8 cellular contexts compared by ENCODE assay signal in the genomic region with DNA sequence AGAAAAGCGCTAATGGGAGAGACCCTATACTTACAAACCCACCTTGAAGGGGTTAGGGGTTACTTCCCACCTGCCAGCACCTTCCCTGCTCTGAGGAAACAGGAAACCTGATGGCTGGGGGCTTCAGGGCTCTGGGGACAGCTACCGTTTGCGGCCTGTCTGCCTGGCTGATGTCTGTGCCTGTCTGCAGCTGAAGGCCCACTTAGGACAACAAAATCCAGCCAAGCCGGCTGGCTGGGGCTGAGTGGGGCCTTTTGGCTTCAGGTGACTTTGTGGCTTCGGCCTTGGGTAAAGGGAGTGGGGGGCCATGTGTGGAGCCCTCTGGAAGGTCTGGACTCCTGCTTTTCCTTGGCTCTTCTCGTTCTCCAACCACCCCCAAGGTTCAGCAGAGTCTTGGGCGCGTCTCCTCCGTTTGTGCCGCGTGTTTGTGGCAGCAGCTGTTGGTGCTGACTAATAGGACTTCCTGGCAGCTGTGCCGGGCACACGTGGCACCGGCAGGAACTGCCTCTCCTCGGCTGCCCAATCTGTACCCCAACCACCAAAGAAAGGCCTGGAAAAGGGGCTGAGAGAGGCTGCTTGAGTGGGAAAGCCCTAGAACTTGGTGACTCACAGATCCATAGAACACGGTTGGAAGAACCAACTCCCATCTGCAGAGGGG.
DNase-seq lines count a peak whose midpoint lies in the region; ATAC-seq lines count a peak whose summit lies in the region.

No MANE protein-coding gene starts in this region.

- peak; percentile 43 for ATAC-seq in central memory CD8-positive, alpha-beta T cell (replicated peaks; ENCODE audit: extremely low read depth, poor library complexity, severe bottlenecking)
- ATAC-seq in GM21529 (IDR thresholded peaks at IDR 0.05; ENCODE audit: unreplicated experiment) (no peak), GM21367 (IDR thresholded peaks at IDR 0.05; ENCODE audit: unreplicated experiment) (no peak)

- peak; percentile 43 for DNase-seq in NCI-H510A treated with DMSO at 0.1 percent for 48 hours (lab: John Stamatoyannopoulos, UW)
- no peak for DNase-seq in NCI-H510A (lab: John Stamatoyannopoulos, UW)
- peak; percentile 60 for DNase-seq in activated CD4-positive, CD25-positive, alpha-beta regulatory T cell treated with anti-CD3 and anti-CD28 coated beads, Interleukin-2, amount 50 U/mL, for 72 hours
- DNase-seq in central memory CD8-positive, alpha-beta T cell (ENCODE audit: low spot score in 2 of 2), result no peak
- DNase-seq in nucleus accumbens (lab: John Stamatoyannopoulos, UW), result peak in 30 of 56 donors; percentile 7 to 76 (median 30)
- no peak for DNase-seq in SKM-1 treated with dmso at 0.1 percent for 144 hours (lab: John Stamatoyannopoulos, UW; ENCODE audit: unreplicated experiment)

- H3K27ac Mint-ChIP-seq in central memory CD8-positive, alpha-beta T cell (ENCODE audit: low read depth), result no peak overlapping the region

- no peaks in the 10 kb centered on the region for H3K27me3 Mint-ChIP-seq in central memory CD8-positive, alpha-beta T cell

- H3K9me3 Mint-ChIP-seq in central memory CD8-positive, alpha-beta T cell, result no peaks in the 10 kb centered on the region

- H3K36me3 Mint-ChIP-seq in central memory CD8-positive, alpha-beta T cell (ENCODE audit: insufficient read depth), result peaks cover 7% of the 10 kb centered on the region

- peak overlapping the region; percentile 23 for H3K4me3 Mint-ChIP-seq in central memory CD8-positive, alpha-beta T cell

- H3K4me1 Mint-ChIP-seq in central memory CD8-positive, alpha-beta T cell, result peaks cover 67% of the 10 kb centered on the region

Comparison
In these comparisons a context has a peak if more than half of its experiments do, and no peak if none do; other contexts are left out.
1. DNase-seq: peak in NCI-H510A treated with DMSO at 0.1 percent for 48 hours (single experiment), activated CD4-positive, CD25-positive, alpha-beta regulatory T cell treated with anti-CD3 and anti-CD28 coated beads, Interleukin-2, amount 50 U/mL, for 72 hours (single experiment) and nucleus accumbens (30 of 56); none in NCI-H510A (single experiment), central memory CD8-positive, alpha-beta T cell (0 of 2) and SKM-1 treated with dmso at 0.1 percent for 144 hours (single experiment).